1 cellular context compared by ENCODE assay signal in genomic region chr21:43043291-43043690, GRCh38.
A peak's percentile ranks its signal among the peaks of the same experiment; 100 is the strongest.
TF ChIP-seq lines count a peak whose summit lies in the region.

No MANE protein-coding gene starts in this region.

TF ChIP-seq in K562, 482 proteins besides CTCF, POLR2A, EP300 and RAD21:
- peak; percentile 47; the same call in 1 of the 2 replicates for TF ChIP-seq POLR2G (IDR thresholded peaks at IDR 0.05; ENCODE audit: low read depth, low read length)
